2 cellular contexts compared by ENCODE assay signal in genomic region chr14:50845166-50845565, GRCh38.
TF ChIP-seq lines count a peak whose summit lies in the region.

No MANE protein-coding gene starts in this region.

TF ChIP-seq in Ishikawa, 13 proteins besides CTCF, POLR2A, EP300 and RAD21:
- TF ChIP-seq USF1 (IDR thresholded peaks at IDR 0.05) (peak; percentile 51; the same call in 1 of the 2 replicates), YY1 (IDR thresholded peaks at IDR 0.05; ENCODE audit: low read depth) (no peak)

TF ChIP-seq in K562, 482 proteins besides CTCF, POLR2A, EP300 and RAD21 (continued from another document):
- TF ChIP-seq SNAPC5 (CRISPR knock-in tag; IDR thresholded peaks at IDR 0.05) = no peak
- TF ChIP-seq PREB (CRISPR knock-in tag; IDR thresholded peaks at IDR 0.05) = no peak
- no peak for TF ChIP-seq SMARCB1 (IDR thresholded peaks at IDR 0.05; ENCODE audit: insufficient read length, low read depth)
- peak; percentile 41 for TF ChIP-seq USF1 (CRISPR knock-in tag; IDR thresholded peaks at IDR 0.05)
- no peak for TF ChIP-seq HMGN3 (IDR thresholded peaks at IDR 0.05; ENCODE audit: borderline replicate concordance, extremely low read depth, insufficient read length, low read depth, low read length)
- peak in 1 of 2 experiments; percentile 53; a peak in 1 of 4 replicates for TF ChIP-seq FOXA3 (CRISPR knock-in tag; conservative IDR thresholded peaks at IDR 0.05 in 1 of 2, IDR thresholded peaks at IDR 0.05 in 1 of 2)
- no peak for TF ChIP-seq CREB1 (IDR thresholded peaks at IDR 0.05)
- TF ChIP-seq CREB1 (CRISPR knock-in tag; IDR thresholded peaks at IDR 0.05) = no peak
- TF ChIP-seq HNRNPUL1 (IDR thresholded peaks at IDR 0.05; ENCODE audit: low read length) = no peak
TF ChIP-seq in K562: peak in this region for 4.
